15 cellular contexts compared by ENCODE assay signal in the genomic region with DNA sequence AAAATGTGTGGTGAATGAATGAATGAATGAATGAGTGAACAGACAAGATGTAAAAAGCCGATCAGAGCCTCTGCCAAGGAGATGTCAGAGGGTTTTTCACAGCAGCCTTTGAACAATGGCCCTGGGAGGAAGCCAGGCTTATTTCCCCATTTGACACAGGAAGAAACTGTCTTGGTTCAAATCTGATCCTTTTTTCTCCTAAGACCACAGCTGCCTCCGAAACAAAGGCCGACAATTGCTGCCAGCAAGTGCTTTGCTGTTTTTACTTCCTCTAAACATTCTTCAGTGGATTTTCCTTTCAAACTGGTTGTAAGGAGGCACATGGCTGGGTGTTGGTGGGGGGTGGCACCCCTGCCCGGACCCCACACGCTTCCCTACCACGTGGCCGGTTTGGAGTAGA. TPM values are rescaled to one million over a fixed set of nuclear protein-coding genes. Genes with fewer than 3 reads are reported as not detected.
A peak's percentile ranks its signal among the peaks of the same experiment; 100 is the strongest.
DNase-seq lines count a peak whose midpoint lies in the region; ATAC-seq and TF ChIP-seq lines count a peak whose summit lies in the region.
"Had no signal": no experiment of that assay in that cellular context is flagged by ENCODE, and none has a peak within 500 bp of the region (broad histone marks: within the 10 kb centered on the region; RNA-seq: fewer than 3 reads in every experiment).

No MANE protein-coding gene starts in this region.

- H3K27ac ChIP-seq in RWPE1 = no peak overlapping the region
- peak overlapping the region in 1 of 4 donors; percentile 38 for H3K27ac ChIP-seq in gastroesophageal sphincter
- H3K27ac ChIP-seq: KMS-11, suprapubic skin had no signal

- peaks cover 0 to 3% of the 10 kb centered on the region in 2 donors for H3K36me3 ChIP-seq in gastroesophageal sphincter

- no peak for TF ChIP-seq POLR2A in gastroesophageal sphincter (IDR thresholded peaks at IDR 0.05)

- TF ChIP-seq CTCF in RWPE1 (conservative IDR thresholded peaks at IDR 0.05; ENCODE audit: low read depth) = no peak
- TF ChIP-seq CTCF in gastroesophageal sphincter (IDR thresholded peaks at IDR 0.05) = no peak

- intact Hi-C loops in dendritic cell treated with granulocyte-macrophage colony-stimulating factor and Interleukin-4, amounts not matched to agents 40 ng/mL and 50 ng/mL, for 4 days (cut with micrococcal nuclease) = loop anchor here (5.0 kb wide), 2 partner anchors 43 to 68 kb away; a partner anchor contains a TSS

- CTCF ChIA-PET in RWPE1 (lab: Yijun Ruan, JAX) = no interaction called here

- H3K27me3 Mint-ChIP-seq in dendritic cell treated with granulocyte-macrophage colony-stimulating factor and Interleukin-4, amounts not matched to agents 40 ng/mL and 50 ng/mL, for 4 days = no peaks in the 10 kb centered on the region

- H3K4me3 Mint-ChIP-seq in dendritic cell treated with granulocyte-macrophage colony-stimulating factor and Interleukin-4, amounts not matched to agents 40 ng/mL and 50 ng/mL, for 4 days = peak overlapping the region; percentile 50
- H3K4me3 Mint-ChIP-seq: activated naive CD8-positive, alpha-beta T cell; memory B cell had no signal

- no peak for TF ChIP-seq EP300 in gastroesophageal sphincter (IDR thresholded peaks at IDR 0.05)

- H3K9me3 ChIP-seq in gastroesophageal sphincter = no peaks in the 10 kb centered on the region
- H3K9me3 ChIP-seq: suprapubic skin had no signal

- H3K36me3 Mint-ChIP-seq in dendritic cell treated with granulocyte-macrophage colony-stimulating factor and Interleukin-4, amounts not matched to agents 40 ng/mL and 50 ng/mL, for 4 days (ENCODE audit: low read depth) = peaks cover 1% of the 10 kb centered on the region
- H3K36me3 Mint-ChIP-seq: activated naive CD8-positive, alpha-beta T cell; memory B cell had no signal

- peaks cover 58% of the 10 kb centered on the region for H3K27me3 ChIP-seq in gastroesophageal sphincter

- H3K4me3 ChIP-seq in gastroesophageal sphincter = no peak overlapping the region
- H3K4me3 ChIP-seq: suprapubic skin had no signal

- WGBS in gastroesophageal sphincter (ENCODE audit: low coverage in 1 of 2), 2 donors = 30 to 50% methylated on average over 7 of the region's 7 CpGs

- H3K4me1 Mint-ChIP-seq in dendritic cell treated with granulocyte-macrophage colony-stimulating factor and Interleukin-4, amounts not matched to agents 40 ng/mL and 50 ng/mL, for 4 days (ENCODE audit: low read depth) = peaks cover 31% of the 10 kb centered on the region

- ATAC-seq in GM21737 (IDR thresholded peaks at IDR 0.05; ENCODE audit: unreplicated experiment) = no peak
- ATAC-seq in gastroesophageal sphincter = no peak
- ATAC-seq in HG02981 (IDR thresholded peaks at IDR 0.05; ENCODE audit: unreplicated experiment) = no peak

- peaks cover 0 to 14% (median 0%) of the 10 kb centered on the region in 3 donors for H3K4me1 ChIP-seq in gastroesophageal sphincter

- peak; percentile 41 for DNase-seq in SIG-M5 treated with dmso at 0.1 percent for 504 hours (lab: John Stamatoyannopoulos, UW; ENCODE audit: unreplicated experiment)
- DNase-seq in SIG-M5 (lab: John Stamatoyannopoulos, UW) = no peak
- peak; percentile 17 to 92 for DNase-seq in lung microvascular endothelial cell (ENCODE audit: low read depth in 2 of 2)
- no peak for DNase-seq in RWPE1 (ENCODE audit: low spot score)
- DNase-seq: NCI-H2107, retina, T-helper 9 cell had no signal

- peak overlapping the region; percentile 84 for H3K27ac Mint-ChIP-seq in dendritic cell treated with granulocyte-macrophage colony-stimulating factor and Interleukin-4, amounts not matched to agents 40 ng/mL and 50 ng/mL, for 4 days
- H3K27ac Mint-ChIP-seq: activated naive CD8-positive, alpha-beta T cell; memory B cell had no signal

- no peaks in the 10 kb centered on the region for H3K9me3 Mint-ChIP-seq in dendritic cell treated with granulocyte-macrophage colony-stimulating factor and Interleukin-4, amounts not matched to agents 40 ng/mL and 50 ng/mL, for 4 days
- H3K9me3 Mint-ChIP-seq: memory B cell had no signal

- POLR2A ChIA-PET in RWPE1 (lab: Yijun Ruan, JAX; ENCODE audit: low non-redundant PET) = no interaction called here

RNA-seq across cellular contexts. Expression of a gene that starts 44.2 kb away (rescaled TPM):
- 124 and 279 TPM in 2 replicates for total RNA-seq in lung microvascular endothelial cell
- 10 to 100 TPM; 22.7 to 48.5 (median 33.2) TPM for total RNA-seq in gastroesophageal sphincter

RNA-seq across cellular contexts. Expression of a gene that starts 48.1 kb away (rescaled TPM):
- 8.1 and 14.7 TPM in 2 replicates for total RNA-seq in lung microvascular endothelial cell
- total RNA-seq in gastroesophageal sphincter = 10 to 100 TPM; 18.6 to 57.4 (median 35.2) TPM

RNA-seq across cellular contexts. Expression of a gene that starts 48.1 kb away (rescaled TPM):
- total RNA-seq in lung microvascular endothelial cell (32.3 and 49.8 TPM in 2 replicates), gastroesophageal sphincter (10 to 100 TPM; 15.9 to 24.0 (median 19.2) TPM)

Comparison
In these comparisons a context has a peak if more than half of its experiments do, and no peak if none do; other contexts are left out.
1. DNase-seq: peak in SIG-M5 treated with dmso at 0.1 percent for 504 hours (single experiment) and lung microvascular endothelial cell (2 of 2); none in SIG-M5 (single experiment) and RWPE1 (single experiment).